Comparison of ENCODE assay signal across 7 cellular contexts in the genomic region with DNA sequence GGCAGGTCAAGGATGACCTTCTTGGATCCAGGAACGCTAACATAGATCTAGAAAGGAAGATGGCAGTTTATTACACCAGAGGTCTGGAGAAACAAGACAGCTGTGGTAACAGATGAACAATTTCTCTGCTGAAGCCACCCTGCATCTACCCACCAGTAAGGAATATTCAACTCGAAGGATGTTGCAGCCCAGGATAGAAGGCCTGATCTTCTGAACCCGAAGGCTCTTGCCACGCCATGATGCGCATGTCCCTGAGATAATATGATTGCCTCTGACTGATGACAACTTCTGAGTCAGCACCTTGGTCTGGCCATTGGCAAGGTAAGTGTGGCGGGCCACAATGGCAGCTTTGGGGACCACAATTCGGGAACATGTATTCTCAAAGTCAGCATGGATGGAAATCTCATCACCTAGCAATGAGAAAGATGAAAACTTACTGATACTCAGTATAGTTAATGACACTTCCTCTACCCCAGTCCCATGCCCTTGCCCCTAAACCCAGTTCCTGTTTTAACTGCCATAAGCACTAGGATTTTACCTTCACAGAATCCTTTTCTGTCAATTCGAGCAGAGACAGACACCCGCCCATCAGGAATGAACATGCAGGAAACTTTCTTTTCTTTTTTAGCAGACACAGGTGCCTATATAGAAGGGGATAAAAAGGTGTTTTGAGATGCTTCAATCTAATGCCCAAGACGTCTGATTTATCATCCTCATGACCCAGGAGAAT. TPM values are rescaled to one million over a fixed set of nuclear protein-coding genes. Genes with fewer than 3 reads are reported as not detected.
DNase-seq lines count a peak whose midpoint lies in the region; ATAC-seq and TF ChIP-seq lines count a peak whose summit lies in the region.

No MANE protein-coding gene starts in this region.

- peak overlapping the region; percentile 97; the same call in 1 of the 2 replicates for H3K9ac ChIP-seq in IMR-90 (ENCODE audit: low read depth, low read length)

- H3K9me3 Mint-ChIP-seq in progenitor cell of endocrine pancreas (ENCODE audit: low read depth) = no peaks in the 10 kb centered on the region

- no peak overlapping the region for H3K18ac ChIP-seq in IMR-90 (ENCODE audit: low read depth, low read length)

- H3K9me1 ChIP-seq in IMR-90 (ENCODE audit: insufficient read depth, low read length) = peaks cover 9% of the 10 kb centered on the region

- no peak overlapping the region for H3K27ac Mint-ChIP-seq in progenitor cell of endocrine pancreas

- no peak for TF ChIP-seq POLR2A in IMR-90 (IDR thresholded peaks at IDR 0.05; ENCODE audit: low read depth, low read length)

- no peak overlapping the region for H4K91ac ChIP-seq in IMR-90 (ENCODE audit: insufficient read depth, low read depth, low read length)

- H3K36me3 Mint-ChIP-seq in progenitor cell of endocrine pancreas (ENCODE audit: insufficient read depth) = peaks cover 25% of the 10 kb centered on the region

- no peak overlapping the region for H2AFZ ChIP-seq in IMR-90 (replicated peaks; ENCODE audit: low read length, poor library complexity)

- CTCF ChIA-PET in IMR-90 (lab: Yijun Ruan, JAX) = interaction anchor here (1.0 kb wide), 1 partner anchor 15 kb away, joined by 3 read pairs; no protein-coding TSS in a partner anchor

- H3K79me1 ChIP-seq in IMR-90 (ENCODE audit: low read depth in 1 of 2, low read length in 2 of 2) = peaks cover 22 to 35% of the 10 kb centered on the region in 2 experiments

- H3K4me2 ChIP-seq in IMR-90 (ENCODE audit: low read depth, low read length) = peak overlapping the region; percentile 92

- H3K56ac ChIP-seq in IMR-90 (ENCODE audit: extremely low read depth, insufficient read depth, low read length) = no peak overlapping the region

- peak overlapping the region; percentile 47; the same call in 1 of the 2 replicates for H3K14ac ChIP-seq in IMR-90 (replicated peaks; ENCODE audit: low read depth, low read length)

- no peaks in the 10 kb centered on the region for H3K27me3 Mint-ChIP-seq in progenitor cell of endocrine pancreas

- H3K36me3 ChIP-seq in IMR-90 (ENCODE audit: control insufficient read depth, insufficient read depth, low read length) = peaks cover 13% of the 10 kb centered on the region

- H4K8ac ChIP-seq in IMR-90 (ENCODE audit: low read depth in 2 of 2, low read length in 2 of 2) = no peak overlapping the region

- no peak overlapping the region for H4K5ac ChIP-seq in IMR-90 (ENCODE audit: low read depth, low read length)

- no peak for TF ChIP-seq RAD21 in IMR-90 (IDR thresholded peaks at IDR 0.05; ENCODE audit: low read length)

- peak overlapping the region; percentile 3 for H2BK5ac ChIP-seq in IMR-90 (ENCODE audit: low read depth, low read length, poor library complexity, severe bottlenecking)

- TF ChIP-seq CTCF in IMR-90 (conservative IDR thresholded peaks at IDR 0.05; ENCODE audit: low read depth, low read length) = no peak
- no peak for TF ChIP-seq CTCF in VCaP (conservative IDR thresholded peaks at IDR 0.05)
- no peak for TF ChIP-seq CTCF in epithelial cell of esophagus (IDR thresholded peaks at IDR 0.05; ENCODE audit: insufficient read depth, low read depth, low read length, missing control alignments)
- no peak for TF ChIP-seq CTCF in progenitor cell of endocrine pancreas (IDR thresholded peaks at IDR 0.05; ENCODE audit: unreplicated experiment)

- ATAC-seq in IMR-90 (ENCODE audit: low read depth) (no peak), GM18868 (IDR thresholded peaks at IDR 0.05; ENCODE audit: unreplicated experiment) (no peak)

- dilution Hi-C loops in IMR-90 (cut with HindIII; ENCODE audit: low sequenced_read_pairs, unreplicated experiment) = no loop called here

- H3K4me1 Mint-ChIP-seq in progenitor cell of endocrine pancreas (ENCODE audit: low read depth) = peaks cover 41% of the 10 kb centered on the region

- no peak overlapping the region for H2AK9ac ChIP-seq in IMR-90 (replicated peaks; ENCODE audit: low read depth, low read length, poor library complexity)

- H4K20me1 ChIP-seq in IMR-90 (ENCODE audit: insufficient read depth, low read length) = peaks cover 12% of the 10 kb centered on the region; the same call in 1 of the 2 replicates

- H3K9me3 ChIP-seq in IMR-90 (ENCODE audit: control insufficient read depth, insufficient read depth, low read length) = no peaks in the 10 kb centered on the region

- H3K4me1 ChIP-seq in IMR-90 (ENCODE audit: control insufficient read depth, insufficient read depth, low read length) = peaks cover 10% of the 10 kb centered on the region

- H3K4ac ChIP-seq in IMR-90 (ENCODE audit: low read depth, low read length) = no peak overlapping the region

- TSS peak; percentile 66 for BruUV-seq in IMR-90 (replicated peaks; lab: Mats Ljungman, UMichigan)

- POLR2A ChIA-PET in IMR-90 (lab: Charles Lee; ENCODE audit: unreplicated experiment) = interaction anchor here (1.8 kb wide), 1 partner anchor 15 kb away, joined by 6 read pairs; no protein-coding TSS in a partner anchor

- H2AK5ac ChIP-seq in IMR-90 (ENCODE audit: low read depth, low read length) = no peak overlapping the region

- peak overlapping the region; percentile 78 for H3K23ac ChIP-seq in IMR-90 (ENCODE audit: low read depth, low read length)

- WGBS in IMR-90 (ENCODE audit: extremely low coverage in 2 of 2, insufficient read length in 1 of 2), 2 experiments = 98% methylated on average over 5 of the region's 10 CpGs; no CpG with 5 or more reads in 1 of the 2 experiments

- peak overlapping the region; percentile 94 for H3K4me3 Mint-ChIP-seq in progenitor cell of endocrine pancreas (ENCODE audit: low read depth)

- H2BK120ac ChIP-seq in IMR-90 (ENCODE audit: low read depth, low read length) = no peak overlapping the region

- in situ Hi-C loops in IMR-90 (cut with MboI; ENCODE audit: low sequenced_read_pairs) = loop anchor here (5.0 kb wide), 1 partner anchor 77 kb away; a partner anchor contains a TSS

- intact Hi-C loops in IMR-90 (cut with micrococcal nuclease) = loop anchor here (1.0 to 5.0 kb wide), 2 partner anchors 15 to 77 kb away; a partner anchor contains a TSS
- intact Hi-C loops in posterior cingulate gyrus (cut with DNase I) = no loop called here

- no peak overlapping the region for H2BK20ac ChIP-seq in IMR-90 (ENCODE audit: low read depth, low read length)

- no peak for DNase-seq in IMR-90
- DNase-seq in epithelial cell of esophagus (ENCODE audit: low read depth) = peak; percentile 49
- no peak for DNase-seq in progenitor cell of endocrine pancreas (ENCODE audit: low spot score, unreplicated experiment)
- DNase-seq in posterior cingulate gyrus = no peak
- DNase-seq in AG08396 (ENCODE audit: low spot score) = no peak

- H2BK15ac ChIP-seq in IMR-90 (ENCODE audit: low read depth, low read length) = no peak overlapping the region

- no peaks in the 10 kb centered on the region for H3K27me3 ChIP-seq in IMR-90 (ENCODE audit: control insufficient read depth, insufficient read depth, low read length)

- H3K27ac ChIP-seq in IMR-90 (ENCODE audit: insufficient read depth, low read length) = no peak overlapping the region
- peak overlapping the region; percentile 94 for H3K27ac ChIP-seq in VCaP

- H3K4me3 ChIP-seq in IMR-90 (ENCODE audit: insufficient read depth, low read depth, low read length) = peak overlapping the region; percentile 87; the same call in 1 of the 2 replicates
- peak overlapping the region; percentile 99 for H3K4me3 ChIP-seq in epithelial cell of esophagus (ENCODE audit: low read length)

TF ChIP-seq in IMR-90, 13 proteins besides CTCF, POLR2A, EP300 and RAD21:
- TF ChIP-seq MAFK (IDR thresholded peaks at IDR 0.05; ENCODE audit: low read depth, low read length) (0 out of 2 replicates have a peak, but pooled peaks have one; percentile 20), BHLHE40 (IDR thresholded peaks at IDR 0.05; ENCODE audit: low read depth, low read length) (no peak), RCOR1 (IDR thresholded peaks at IDR 0.05; ENCODE audit: insufficient replicate concordance, low read length) (no peak)
- TF ChIP-seq, protein P1, sequence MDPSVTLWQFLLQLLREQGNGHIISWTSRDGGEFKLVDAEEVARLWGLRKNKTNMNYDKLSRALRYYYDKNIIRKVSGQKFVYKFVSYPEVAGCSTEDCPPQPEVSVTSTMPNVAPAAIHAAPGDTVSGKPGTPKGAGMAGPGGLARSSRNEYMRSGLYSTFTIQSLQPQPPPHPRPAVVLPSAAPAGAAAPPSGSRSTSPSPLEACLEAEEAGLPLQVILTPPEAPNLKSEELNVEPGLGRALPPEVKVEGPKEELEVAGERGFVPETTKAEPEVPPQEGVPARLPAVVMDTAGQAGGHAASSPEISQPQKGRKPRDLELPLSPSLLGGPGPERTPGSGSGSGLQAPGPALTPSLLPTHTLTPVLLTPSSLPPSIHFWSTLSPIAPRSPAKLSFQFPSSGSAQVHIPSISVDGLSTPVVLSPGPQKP (IDR thresholded peaks at IDR 0.05; ENCODE audit: borderline replicate concordance, low read depth, low read length) = no peak

RNA-seq across cellular contexts. Expression of a gene that starts 1.8 kb away (rescaled TPM):
- total RNA-seq in IMR-90 (2012; rRNA removed) (60.0 and 77.2 TPM in 2 replicates), progenitor cell of endocrine pancreas (38.1 and 38.8 TPM in 2 replicates)
- polyA plus RNA-seq in IMR-90 (2012; rRNA removed) = 21.8 and 36.4 TPM in 2 replicates
- polyA plus RNA-seq in IMR-90 (2012; cell fraction: cytosol; rRNA removed) = 26.3 and 27.4 TPM in 2 replicates
- polyA plus RNA-seq in IMR-90 (2012; cell fraction: nucleus; rRNA removed; ENCODE audit: low replicate concordance) = 16.0 and 36.0 TPM in 2 replicates

RNA-seq across cellular contexts. Expression of a gene that starts 27.0 kb away (rescaled TPM):
- not detected in 2 replicates for total RNA-seq in IMR-90 (2012; rRNA removed)
- polyA plus RNA-seq in IMR-90 (2012; rRNA removed) = not detected in 2 replicates
- polyA plus RNA-seq in IMR-90 (2012; cell fraction: cytosol; rRNA removed) = not detected in 2 replicates
- polyA plus RNA-seq in IMR-90 (2012; cell fraction: nucleus; rRNA removed; ENCODE audit: low replicate concordance) = not detected in 2 replicates
- not detected in 2 replicates for total RNA-seq in progenitor cell of endocrine pancreas

RNA-seq across cellular contexts. Expression of a gene that starts 30.1 kb away (rescaled TPM):
- 7.9 and 10.3 TPM in 2 replicates for total RNA-seq in IMR-90 (2012; rRNA removed)
- 15.3 and 16.3 TPM in 2 replicates for polyA plus RNA-seq in IMR-90 (2012; rRNA removed)
- 7.8 and 9.4 TPM in 2 replicates for polyA plus RNA-seq in IMR-90 (2012; cell fraction: cytosol; rRNA removed)
- 4.0 and 8.8 TPM in 2 replicates for polyA plus RNA-seq in IMR-90 (2012; cell fraction: nucleus; rRNA removed; ENCODE audit: low replicate concordance)
- total RNA-seq in progenitor cell of endocrine pancreas = 12.8 and 13.7 TPM in 2 replicates

RNA-seq across cellular contexts. Expression of a gene that starts 30.2 kb away (rescaled TPM):
- total RNA-seq in IMR-90 (2012; rRNA removed) (0.56 and 0.90 TPM in 2 replicates), progenitor cell of endocrine pancreas (0.22 TPM in 1 of 2 replicates, not detected in the other)
- 1.9 and 2.3 TPM in 2 replicates for polyA plus RNA-seq in IMR-90 (2012; rRNA removed)
- polyA plus RNA-seq in IMR-90 (2012; cell fraction: cytosol; rRNA removed) = 1.6 and 1.9 TPM in 2 replicates
- polyA plus RNA-seq in IMR-90 (2012; cell fraction: nucleus; rRNA removed; ENCODE audit: low replicate concordance) = 2.6 and 2.9 TPM in 2 replicates

RNA-seq across cellular contexts. Expression of a gene that starts 36.7 kb away (rescaled TPM):
- 14.7 and 18.3 TPM in 2 replicates for total RNA-seq in IMR-90 (2012; rRNA removed)
- polyA plus RNA-seq in IMR-90 (2012; rRNA removed) = 26.9 and 28.8 TPM in 2 replicates
- 19.4 and 24.0 TPM in 2 replicates for polyA plus RNA-seq in IMR-90 (2012; cell fraction: cytosol; rRNA removed)
- 7.0 and 14.4 TPM in 2 replicates for polyA plus RNA-seq in IMR-90 (2012; cell fraction: nucleus; rRNA removed; ENCODE audit: low replicate concordance)
- total RNA-seq in progenitor cell of endocrine pancreas = 4.2 and 4.5 TPM in 2 replicates
